ENCODE assay signal across 8 cellular contexts in the genomic region with DNA sequence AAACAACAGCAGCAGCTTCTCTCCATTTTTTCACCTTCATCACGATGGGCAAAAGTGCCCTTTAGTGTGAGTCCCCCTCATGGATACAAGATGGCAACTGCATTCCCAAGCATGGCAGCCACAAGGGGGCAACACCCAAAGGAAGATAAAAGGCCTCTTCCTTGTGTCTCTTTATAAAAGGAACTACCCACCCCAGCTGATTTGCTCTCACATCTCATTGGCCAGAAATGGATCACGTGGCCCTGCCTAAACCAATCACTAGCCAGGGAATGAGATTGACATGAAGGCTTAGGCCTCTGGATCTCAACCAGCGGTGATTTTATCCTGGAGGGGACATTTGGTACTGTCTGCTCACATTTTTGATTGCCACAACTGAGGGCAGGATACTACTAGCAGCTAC. TPM values are rescaled to one million over a fixed set of nuclear protein-coding genes. Genes with fewer than 3 reads are reported as not detected.
A peak's percentile ranks its signal among the peaks of the same experiment; 100 is the strongest.
DNase-seq lines count a peak whose midpoint lies in the region; TF ChIP-seq lines count a peak whose summit lies in the region.

No MANE protein-coding gene starts in this region.

- no peaks in the 10 kb centered on the region for H3F3A ChIP-seq in neural cell (ENCODE audit: insufficient read depth, low read length, poor library complexity, severe bottlenecking)

- no peak overlapping the region for H3K9ac ChIP-seq in neural cell (ENCODE audit: low read length)

- intact Hi-C loops in vagina (cut with DNase I), result loop anchor here (5.0 kb wide), 1 partner anchor 330 kb away; no protein-coding TSS in a partner anchor

- no peaks in the 10 kb centered on the region for H3K79me2 ChIP-seq in neural cell (replicated peaks; ENCODE audit: insufficient read depth, low read length)

- peaks cover 16% of the 10 kb centered on the region for H3K4me1 ChIP-seq in vagina

- no peaks in the 10 kb centered on the region for H3K9me2 ChIP-seq in neural cell (ENCODE audit: insufficient read depth, low read length)

- no peak for TF ChIP-seq POLR2A in NB4 (IDR thresholded peaks at IDR 0.05; ENCODE audit: extremely low read depth, insufficient read length)
- TF ChIP-seq POLR2A in vagina (IDR thresholded peaks at IDR 0.05), result no peak

- no peak overlapping the region for H2AFZ ChIP-seq in neural cell (ENCODE audit: low read depth, low read length)

- H3K27ac ChIP-seq in neural cell (ENCODE audit: low read length) (no peak overlapping the region), vagina (no peak overlapping the region)

- H3K4me2 ChIP-seq in neural cell (ENCODE audit: low read length), result no peak overlapping the region

- TF ChIP-seq RAD21 in neural cell (conservative IDR thresholded peaks at IDR 0.05), result no peak

- no peaks in the 10 kb centered on the region for H3K27me3 ChIP-seq in neural cell (ENCODE audit: insufficient read depth, low read depth, low read length)
- no peaks in the 10 kb centered on the region for H3K27me3 ChIP-seq in vagina

- H3K36me3 ChIP-seq in neural cell (ENCODE audit: insufficient read depth, low read length) (no peaks in the 10 kb centered on the region), vagina (no peaks in the 10 kb centered on the region)

- no peaks in the 10 kb centered on the region for H3K9me3 ChIP-seq in neural cell (ENCODE audit: low read length)
- no peaks in the 10 kb centered on the region for H3K9me3 ChIP-seq in vagina

- DNase-seq in activated CD8-positive, alpha-beta memory T cell treated with anti-CD3 and anti-CD28 coated beads, Interleukin-2, amount 50 U/mL, for 24 hours (ENCODE audit: extremely low read depth), result peak; percentile 5
- no peak for DNase-seq in activated CD8-positive, alpha-beta memory T cell treated with anti-CD3 and anti-CD28 coated beads, Interleukin-2, amount 50 U/mL, for 4 hours
- DNase-seq in NB4 (ENCODE audit: low read depth) (peak; percentile 87), T1000 (lab: John Stamatoyannopoulos, UW) (peak; percentile 80), epithelial cell of proximal tubule (ENCODE audit: low read depth) (peak; percentile 19), ureter (ENCODE audit: low spot score) (no peak), vagina (ENCODE audit: extremely low spot score in 2 of 2) (no peak)

- H4K20me1 ChIP-seq in neural cell (ENCODE audit: insufficient read depth), result no peaks in the 10 kb centered on the region

- TF ChIP-seq CTCF in NB4 (IDR thresholded peaks at IDR 0.05; ENCODE audit: low read depth, low read length) (peak; percentile 74), epithelial cell of proximal tubule (conservative IDR thresholded peaks at IDR 0.05; ENCODE audit: low read depth, low read length) (peak; percentile 62), neural cell (IDR thresholded peaks at IDR 0.05; ENCODE audit: poor library complexity, severe bottlenecking) (peak; percentile 26), vagina (IDR thresholded peaks at IDR 0.05) (no peak)

- H3K4me3 ChIP-seq in NB4 (ENCODE audit: low read depth, low read length) (no peak overlapping the region), epithelial cell of proximal tubule (ENCODE audit: low read depth, low read length) (no peak overlapping the region), neural cell (ENCODE audit: low read length) (no peak overlapping the region), vagina (no peak overlapping the region)

- no peak for TF ChIP-seq EP300 in neural cell (conservative IDR thresholded peaks at IDR 0.05; ENCODE audit: poor library complexity, severe bottlenecking)

TF ChIP-seq in neural cell, 6 proteins besides CTCF, POLR2A, EP300 and RAD21:
- TF ChIP-seq MXI1 (conservative IDR thresholded peaks at IDR 0.05; ENCODE audit: poor library complexity, severe bottlenecking) (no peak), TAF1 (IDR thresholded peaks at IDR 0.05; ENCODE audit: low read depth) (no peak), POLR2AphosphoS5 (IDR thresholded peaks at IDR 0.05) (no peak), EZH2 (IDR thresholded peaks at IDR 0.05; ENCODE audit: borderline replicate concordance, insufficient read depth, low read length, poor library complexity, severe bottlenecking) (no peak), SMC3 (conservative IDR thresholded peaks at IDR 0.05; ENCODE audit: poor library complexity) (no peak)
- TF ChIP-seq, protein P1, sequence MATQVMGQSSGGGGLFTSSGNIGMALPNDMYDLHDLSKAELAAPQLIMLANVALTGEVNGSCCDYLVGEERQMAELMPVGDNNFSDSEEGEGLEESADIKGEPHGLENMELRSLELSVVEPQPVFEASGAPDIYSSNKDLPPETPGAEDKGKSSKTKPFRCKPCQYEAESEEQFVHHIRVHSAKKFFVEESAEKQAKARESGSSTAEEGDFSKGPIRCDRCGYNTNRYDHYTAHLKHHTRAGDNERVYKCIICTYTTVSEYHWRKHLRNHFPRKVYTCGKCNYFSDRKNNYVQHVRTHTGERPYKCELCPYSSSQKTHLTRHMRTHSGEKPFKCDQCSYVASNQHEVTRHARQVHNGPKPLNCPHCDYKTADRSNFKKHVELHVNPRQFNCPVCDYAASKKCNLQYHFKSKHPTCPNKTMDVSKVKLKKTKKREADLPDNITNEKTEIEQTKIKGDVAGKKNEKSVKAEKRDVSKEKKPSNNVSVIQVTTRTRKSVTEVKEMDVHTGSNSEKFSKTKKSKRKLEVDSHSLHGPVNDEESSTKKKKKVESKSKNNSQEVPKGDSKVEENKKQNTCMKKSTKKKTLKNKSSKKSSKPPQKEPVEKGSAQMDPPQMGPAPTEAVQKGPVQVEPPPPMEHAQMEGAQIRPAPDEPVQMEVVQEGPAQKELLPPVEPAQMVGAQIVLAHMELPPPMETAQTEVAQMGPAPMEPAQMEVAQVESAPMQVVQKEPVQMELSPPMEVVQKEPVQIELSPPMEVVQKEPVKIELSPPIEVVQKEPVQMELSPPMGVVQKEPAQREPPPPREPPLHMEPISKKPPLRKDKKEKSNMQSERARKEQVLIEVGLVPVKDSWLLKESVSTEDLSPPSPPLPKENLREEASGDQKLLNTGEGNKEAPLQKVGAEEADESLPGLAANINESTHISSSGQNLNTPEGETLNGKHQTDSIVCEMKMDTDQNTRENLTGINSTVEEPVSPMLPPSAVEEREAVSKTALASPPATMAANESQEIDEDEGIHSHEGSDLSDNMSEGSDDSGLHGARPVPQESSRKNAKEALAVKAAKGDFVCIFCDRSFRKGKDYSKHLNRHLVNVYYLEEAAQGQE (IDR thresholded peaks at IDR 0.05; ENCODE audit: borderline replicate concordance), result no peak
TF ChIP-seq in neural cell: peak in this region for 0.

RNA-seq across cellular contexts. Expression of a gene that starts 21.9 kb away (rescaled TPM):
- total RNA-seq in epithelial cell of proximal tubule (5.8 and 10.7 TPM in 2 replicates), ureter (21.9 TPM), vagina (18.2 TPM)
- 108 and 120 TPM in 2 replicates for polyA plus RNA-seq in neural cell
- 112 and 124 TPM in 2 replicates for polyA minus RNA-seq in neural cell

RNA-seq across cellular contexts. Expression of a gene that starts 53.9 kb away (rescaled TPM):
- total RNA-seq in epithelial cell of proximal tubule (7.1 and 12.6 TPM in 2 replicates), ureter (14.1 TPM), vagina (7.6 TPM)
- 202 and 227 TPM in 2 replicates for polyA plus RNA-seq in neural cell
- 84.9 and 99.1 TPM in 2 replicates for polyA minus RNA-seq in neural cell

Comparison
In these comparisons a context has a peak if more than half of its experiments do, and no peak if none do; other contexts are left out.
1. DNase-seq: peak in activated CD8-positive, alpha-beta memory T cell treated with anti-CD3 and anti-CD28 coated beads, Interleukin-2, amount 50 U/mL, for 24 hours (single experiment), NB4 (single experiment), T1000 (single experiment) and epithelial cell of proximal tubule (single experiment); none in activated CD8-positive, alpha-beta memory T cell treated with anti-CD3 and anti-CD28 coated beads, Interleukin-2, amount 50 U/mL, for 4 hours (single experiment), ureter (single experiment) and vagina (0 of 2).
2. CTCF ChIP-seq: peak in NB4 (single experiment), epithelial cell of proximal tubule (single experiment) and neural cell (single experiment); none in vagina (0 of 3).